Comparison of ENCODE assay signal across 8 cellular contexts in genomic region chr18:5294618-5295230, GRCh38. TPM values are rescaled to one million over a fixed set of nuclear protein-coding genes. Genes with fewer than 3 reads are reported as not detected.
A peak's percentile ranks its signal among the peaks of the same experiment; 100 is the strongest.
DNase-seq lines count a peak whose midpoint lies in the region; ATAC-seq, FAIRE-seq and TF ChIP-seq lines count a peak whose summit lies in the region.

No MANE protein-coding gene starts in this region.

- POLR2A ChIA-PET in activated B cell treated with CpG ODN at 0.5 μM for 24 hours (lab: Charles Lee) = interaction anchor here (0.7 to 4.9 kb wide), 8 partner anchors 10 to 149 kb away, joined by 3 to 195 read pairs (median 5); no protein-coding TSS in a partner anchor

- H3K4me1 Mint-ChIP-seq in activated B cell treated with CpG ODN at 0.5 μM for 24 hours = peaks cover 29% of the 10 kb centered on the region

- CTCF ChIA-PET in activated B cell treated with CpG ODN at 0.5 μM for 24 hours (lab: Charles Lee) = interaction anchor here (4.4 kb wide), 1 partner anchor 57 kb away, joined by 34 read pairs; no protein-coding TSS in a partner anchor

- peaks cover 26% of the 10 kb centered on the region for H3K36me3 Mint-ChIP-seq in activated B cell treated with CpG ODN at 0.5 μM for 24 hours (ENCODE audit: low read depth)

- H3K4me3 Mint-ChIP-seq in activated B cell treated with CpG ODN at 0.5 μM for 24 hours = peak overlapping the region; percentile 90

- TF ChIP-seq CTCF in activated B cell treated with CpG ODN at 0.5 μM for 24 hours (IDR thresholded peaks at IDR 0.05) (no peak), D721Med (IDR thresholded peaks at IDR 0.05; ENCODE audit: insufficient read depth, missing control alignments) (no peak)

- ATAC-seq in GM18498 (IDR thresholded peaks at IDR 0.05; ENCODE audit: unreplicated experiment) (peak; percentile 13), HG02623 (IDR thresholded peaks at IDR 0.05; ENCODE audit: unreplicated experiment) (peak; percentile 5), activated B cell treated with CpG ODN at 0.5 μM for 24 hours (ENCODE audit: low read depth) (peak; percentile 8), left lobe of liver (peak; percentile 5)

- DNase-seq in NCI-H146 treated with DMSO at 0.1 percent for 48 hours (lab: John Stamatoyannopoulos, UW; ENCODE audit: unreplicated experiment) (peak; percentile 48), activated B cell treated with CpG ODN at 0.5 μM for 24 hours (peak; percentile 58), left lobe of liver (ENCODE audit: low spot score) (peak; percentile 73), D721Med (ENCODE audit: insufficient read length, low spot score) (no peak)
- DNase-seq in central memory CD4-positive, alpha-beta T cell = peak; percentile 76
- DNase-seq in stimulated activated CD4-positive, alpha-beta T cell treated with anti-CD3 and anti-CD28 coated beads, Interleukin-4, amount 100 ng/mL, for 24 hours = peak; percentile 53

- intact Hi-C loops in activated B cell treated with CpG ODN at 0.5 μM for 24 hours (cut with micrococcal nuclease) = loop anchor here (2.0 kb wide), 2 partner anchors 120 to 1120 kb away; partner anchors contain the start of gene L3MBTL4

- no peaks in the 10 kb centered on the region for H3K9me3 Mint-ChIP-seq in activated B cell treated with CpG ODN at 0.5 μM for 24 hours

- peak overlapping the region; percentile 94 for H3K27ac Mint-ChIP-seq in activated B cell treated with CpG ODN at 0.5 μM for 24 hours

- H3K27me3 Mint-ChIP-seq in activated B cell treated with CpG ODN at 0.5 μM for 24 hours = no peaks in the 10 kb centered on the region

- no peak for FAIRE-seq in D721Med (lab: Jason Lieb, UNC)

RNA-seq across cellular contexts. Expression of gene ZBTB14, which starts 0.8 kb away (rescaled TPM):
- total RNA-seq in activated B cell treated with CpG ODN at 0.5 μM for 24 hours (19.4 and 20.9 TPM in 2 replicates), left lobe of liver (7.7 TPM)
